ENCODE assay signal across 29 cellular contexts in the genomic region with DNA sequence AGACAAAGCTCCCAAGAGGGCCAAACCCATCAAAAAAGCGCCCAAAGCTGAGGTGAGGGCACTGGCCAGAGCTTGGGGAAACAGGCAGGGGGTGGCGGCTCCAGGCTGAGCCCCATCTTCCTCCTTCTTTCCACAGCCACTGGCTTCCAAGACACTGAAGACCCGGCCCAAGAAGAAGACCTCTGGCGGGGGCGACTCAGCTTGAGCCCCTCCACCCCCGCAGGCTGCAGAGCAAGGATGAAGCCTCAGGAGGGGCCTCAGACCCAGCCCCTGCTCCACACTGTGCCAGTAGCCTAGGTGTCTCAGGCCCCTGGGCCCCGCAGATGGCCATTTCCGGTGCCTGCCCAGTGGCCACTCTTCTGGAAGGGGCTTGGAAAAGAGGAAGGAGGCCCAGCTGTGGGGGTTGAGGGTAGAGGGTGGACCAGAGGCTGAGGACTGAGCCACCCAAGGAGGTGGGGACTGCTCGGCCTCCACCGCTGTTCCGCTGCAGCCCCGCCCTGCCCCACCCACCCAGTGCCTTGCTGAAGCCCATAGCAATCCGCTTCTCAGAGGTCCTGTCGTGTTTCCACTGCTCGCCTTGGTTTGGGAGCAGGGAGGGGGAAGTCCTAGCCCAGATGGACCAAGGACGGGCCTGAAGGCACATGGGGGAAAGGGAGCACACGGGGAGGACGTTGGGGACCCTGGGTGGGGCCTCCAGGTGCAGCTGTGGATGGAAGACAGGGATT. TPM values are rescaled to one million over a fixed set of nuclear protein-coding genes. Genes with fewer than 3 reads are reported as not detected.
"Had no signal": no experiment of that assay in that cellular context is flagged by ENCODE, and none has a peak within 500 bp of the region (broad histone marks: within the 10 kb centered on the region; RNA-seq: fewer than 3 reads in every experiment).

No MANE protein-coding gene starts in this region.

- ATAC-seq: activated T-cell treated with anti-CD3 and anti-CD28 coated beads, Interleukin-2, amount 50 U/mL, for 72 hours; SK-N-SH treated with all-trans-retinoic acid at 6 μM for 48 hours had no signal

- DNase-seq: activated B cell treated with CpG ODN at 0.5 μM for 24 hours; activated CD4-positive, alpha-beta memory T cell treated with anti-CD3 and anti-CD28 coated beads for 36 hours; activated CD4-positive, alpha-beta T cell treated with anti-CD3 and anti-CD28 coated beads, Interleukin-2, amount 10 ng/mL, durations not matched to agents 7 days and 5 days; activated CD8-positive, alpha-beta memory T cell treated with anti-CD3 and anti-CD28 coated beads for 24 hours; activated gamma-delta T cell treated with Interleukin-2 at 50 U/mL for 16 hours; activated naive CD4-positive, alpha-beta T cell treated with anti-CD3 and anti-CD28 coated beads, Interleukin-2, amount 10 ng/mL, durations not matched to agents 7 days and 5 days; activated naive CD8-positive, alpha-beta T cell treated with anti-CD3 and anti-CD28 coated beads for 36 hours; activated T-cell treated with anti-CD3 and anti-CD28 coated beads, Interleukin-2, amount 50 U/mL, for 72 hours; aorta; caudate nucleus; IMR-90; KG1; NCI-H1048; NCI-H1694; NCI-H2029; NCI-H2107; NCI-H2171 treated with DMSO at 0.1 percent for 48 hours; NCI-H226; NCI-H510A; NCI-H526 treated with DMSO at 0.1 percent for 48 hours; NCI-H82; SHP77; SW 1271 had no signal

- H3K9me3 Mint-ChIP-seq: activated B cell treated with CpG ODN at 0.5 μM for 24 hours; activated CD4-positive, alpha-beta memory T cell treated with anti-CD3 and anti-CD28 coated beads for 36 hours; activated CD4-positive, alpha-beta T cell treated with anti-CD3 and anti-CD28 coated beads, Interleukin-2, amount 10 ng/mL, durations not matched to agents 7 days and 5 days; activated naive CD4-positive, alpha-beta T cell treated with anti-CD3 and anti-CD28 coated beads, Interleukin-2, amount 10 ng/mL, durations not matched to agents 7 days and 5 days; activated naive CD8-positive, alpha-beta T cell treated with anti-CD3 and anti-CD28 coated beads for 36 hours; activated T-cell treated with anti-CD3 and anti-CD28 coated beads, Interleukin-2, amount 50 U/mL, for 72 hours; activated T-helper 2 cell treated with anti-CD3 and anti-CD28 coated beads, Interferon-gamma antibody, Interleukin-2, Interleukin-4, amounts not matched to agents 10 μg/mL and 5 μg/mL and 100 μg/mL, durations not matched to agents 14 hours and 24 hours and 36 hours had no signal

- H3K27ac ChIP-seq: adrenal gland, breast epithelium, RWPE1, SJSA1 had no signal

- H3K27ac Mint-ChIP-seq: activated B cell treated with CpG ODN at 0.5 μM for 24 hours; activated CD4-positive, alpha-beta memory T cell treated with anti-CD3 and anti-CD28 coated beads for 36 hours; activated CD4-positive, alpha-beta T cell treated with anti-CD3 and anti-CD28 coated beads, Interleukin-2, amount 10 ng/mL, durations not matched to agents 7 days and 5 days; activated naive CD4-positive, alpha-beta T cell treated with anti-CD3 and anti-CD28 coated beads, Interleukin-2, amount 10 ng/mL, durations not matched to agents 7 days and 5 days; activated naive CD8-positive, alpha-beta T cell treated with anti-CD3 and anti-CD28 coated beads for 36 hours; activated T-cell treated with anti-CD3 and anti-CD28 coated beads, Interleukin-2, amount 50 U/mL, for 72 hours; activated T-helper 2 cell treated with anti-CD3 and anti-CD28 coated beads, Interferon-gamma antibody, Interleukin-2, Interleukin-4, amounts not matched to agents 10 μg/mL and 5 μg/mL and 100 μg/mL, durations not matched to agents 14 hours and 24 hours and 36 hours had no signal

- H3K9me3 ChIP-seq: adrenal gland, breast epithelium, SJSA1 had no signal

- H3K27me3 Mint-ChIP-seq: activated CD4-positive, alpha-beta T cell treated with anti-CD3 and anti-CD28 coated beads, Interleukin-2, amount 10 ng/mL, durations not matched to agents 7 days and 5 days; activated naive CD8-positive, alpha-beta T cell treated with anti-CD3 and anti-CD28 coated beads for 36 hours had no signal

- H3K27me3 ChIP-seq: adrenal gland, breast epithelium, SJSA1 had no signal

- H3K4me3 ChIP-seq: adrenal gland, breast epithelium, SJSA1 had no signal

- H3K36me3 ChIP-seq: adrenal gland, breast epithelium, SJSA1 had no signal

- H3K36me3 Mint-ChIP-seq: activated CD4-positive, alpha-beta memory T cell treated with anti-CD3 and anti-CD28 coated beads for 36 hours; activated naive CD4-positive, alpha-beta T cell treated with anti-CD3 and anti-CD28 coated beads, Interleukin-2, amount 10 ng/mL, durations not matched to agents 7 days and 5 days; activated naive CD8-positive, alpha-beta T cell treated with anti-CD3 and anti-CD28 coated beads for 36 hours had no signal

- H3K4me3 Mint-ChIP-seq: activated B cell treated with CpG ODN at 0.5 μM for 24 hours; activated CD4-positive, alpha-beta memory T cell treated with anti-CD3 and anti-CD28 coated beads for 36 hours; activated CD4-positive, alpha-beta T cell treated with anti-CD3 and anti-CD28 coated beads, Interleukin-2, amount 10 ng/mL, durations not matched to agents 7 days and 5 days; activated naive CD4-positive, alpha-beta T cell treated with anti-CD3 and anti-CD28 coated beads, Interleukin-2, amount 10 ng/mL, durations not matched to agents 7 days and 5 days; activated naive CD8-positive, alpha-beta T cell treated with anti-CD3 and anti-CD28 coated beads for 36 hours; activated T-cell treated with anti-CD3 and anti-CD28 coated beads, Interleukin-2, amount 50 U/mL, for 72 hours had no signal

RNA-seq across cellular contexts. Expression of gene REEP2, which starts 6.9 kb away (rescaled TPM):
- total RNA-seq: activated B cell treated with CpG ODN at 0.5 μM for 24 hours had no signal
